1 cellular context compared by ENCODE assay signal in genomic region chr13:30408319-30409101, GRCh38.
TF ChIP-seq lines count a peak whose summit lies in the region.

No MANE protein-coding gene starts in this region.

TF ChIP-seq in HepG2, 621 proteins besides CTCF, POLR2A, EP300 and RAD21 (continued from another document and continues in another):
- peak; percentile 89 for TF ChIP-seq MXD3 (CRISPR knock-in tag; IDR thresholded peaks at IDR 0.05)
- TF ChIP-seq ISL2 (CRISPR knock-in tag; IDR thresholded peaks at IDR 0.05): no peak
- no peak for TF ChIP-seq HDAC6 (IDR thresholded peaks at IDR 0.05; ENCODE audit: low read depth, low read length)
- no peak for TF ChIP-seq GTF2F1 (IDR thresholded peaks at IDR 0.05; ENCODE audit: low read length)
- TF ChIP-seq ZNF407 (CRISPR knock-in tag; IDR thresholded peaks at IDR 0.05; ENCODE audit: not compliant biosample characterization): no peak
- 0 out of 2 replicates have a peak, but pooled peaks have one; percentile 18 for TF ChIP-seq FOXO1 (CRISPR knock-in tag; IDR thresholded peaks at IDR 0.05)
- TF ChIP-seq SMAD9 (CRISPR knock-in tag; IDR thresholded peaks at IDR 0.05): peak; percentile 72; the same call in 1 of the 2 replicates
- TF ChIP-seq SMARCC2 (IDR thresholded peaks at IDR 0.05): no peak
- TF ChIP-seq TP53 (CRISPR knock-in tag; conservative IDR thresholded peaks at IDR 0.05): no peak
- TF ChIP-seq SRSF4 (IDR thresholded peaks at IDR 0.05; ENCODE audit: low read depth, low read length, poor library complexity, severe bottlenecking): no peak
- TF ChIP-seq BCLAF1 (IDR thresholded peaks at IDR 0.05): no peak
- no peak for TF ChIP-seq RFX3 (CRISPR knock-in tag; IDR thresholded peaks at IDR 0.05)
- no peak for TF ChIP-seq ZNF12 (CRISPR knock-in tag; IDR thresholded peaks at IDR 0.05)
- peak; percentile 71 for TF ChIP-seq ZNF883 (CRISPR knock-in tag; IDR thresholded peaks at IDR 0.05; ENCODE audit: not compliant biosample characterization)
- no peak for TF ChIP-seq DNMT1 (CRISPR knock-in tag; IDR thresholded peaks at IDR 0.05)
- TF ChIP-seq SIN3B (IDR thresholded peaks at IDR 0.05; ENCODE audit: low read length): no peak
- peak; percentile 84 for TF ChIP-seq MXD4 (CRISPR knock-in tag; IDR thresholded peaks at IDR 0.05)
- 0 out of 2 replicates have a peak, but pooled peaks have one; percentile 48 for TF ChIP-seq ZNF552 (CRISPR knock-in tag; IDR thresholded peaks at IDR 0.05; ENCODE audit: borderline replicate concordance)
- TF ChIP-seq ZNF138 (CRISPR knock-in tag; IDR thresholded peaks at IDR 0.05; ENCODE audit: low read depth): no peak; the same call in 1 of the 2 replicates
- TF ChIP-seq ZMYM3 (CRISPR knock-in tag; IDR thresholded peaks at IDR 0.05): peak; percentile 12; the same call in 1 of the 2 replicates
- TF ChIP-seq, protein P1, sequence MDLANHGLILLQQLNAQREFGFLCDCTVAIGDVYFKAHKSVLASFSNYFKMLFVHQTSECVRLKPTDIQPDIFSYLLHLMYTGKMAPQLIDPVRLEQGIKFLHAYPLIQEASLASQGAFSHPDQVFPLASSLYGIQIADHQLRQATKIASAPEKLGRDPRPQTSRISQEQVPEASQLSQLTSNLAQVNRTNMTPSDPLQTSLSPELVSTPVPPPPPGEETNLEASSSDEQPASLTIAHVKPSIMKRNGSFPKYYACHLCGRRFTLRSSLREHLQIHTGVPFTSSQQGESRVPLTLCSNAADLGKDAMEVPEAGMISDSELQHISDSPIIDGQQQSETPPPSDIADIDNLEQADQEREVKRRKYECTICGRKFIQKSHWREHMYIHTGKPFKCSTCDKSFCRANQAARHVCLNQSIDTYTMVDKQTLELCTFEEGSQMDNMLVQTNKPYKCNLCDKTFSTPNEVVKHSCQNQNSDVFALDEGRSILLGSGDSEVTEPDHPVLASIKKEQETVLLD (CRISPR knock-in tag; IDR thresholded peaks at IDR 0.05; ENCODE audit: low read depth): no peak
- TF ChIP-seq FOXP1 (IDR thresholded peaks at IDR 0.05): no peak
- no peak for TF ChIP-seq FOXP1 (CRISPR knock-in tag; IDR thresholded peaks at IDR 0.05)
- 0 out of 2 replicates have a peak, but pooled peaks have one; percentile 49 for TF ChIP-seq ZIK1 (CRISPR knock-in tag; IDR thresholded peaks at IDR 0.05; ENCODE audit: borderline replicate concordance, low read depth)
- TF ChIP-seq SATB2 (CRISPR knock-in tag; IDR thresholded peaks at IDR 0.05): peak; percentile 86; the same call in 1 of the 2 replicates
- no peak for TF ChIP-seq ZBTB1 (CRISPR knock-in tag; IDR thresholded peaks at IDR 0.05; ENCODE audit: borderline replicate concordance)
- TF ChIP-seq ZNF687 (CRISPR knock-in tag; IDR thresholded peaks at IDR 0.05): peak; percentile 96
- peak; percentile 64; the same call in 1 of the 2 replicates for TF ChIP-seq NRL (CRISPR knock-in tag; IDR thresholded peaks at IDR 0.05; ENCODE audit: borderline replicate concordance)
- TF ChIP-seq IRF9 (CRISPR knock-in tag; IDR thresholded peaks at IDR 0.05; ENCODE audit: borderline replicate concordance): no peak
- TF ChIP-seq BORCS8-MEF2B (CRISPR knock-in tag; IDR thresholded peaks at IDR 0.05): peak; percentile 70; the same call in 1 of the 2 replicates
- no peak; the same call in 1 of the 2 replicates for TF ChIP-seq ZNF788 (CRISPR knock-in tag; IDR thresholded peaks at IDR 0.05; ENCODE audit: borderline replicate concordance)
- peak; percentile 96 for TF ChIP-seq TFDP2 (CRISPR knock-in tag; IDR thresholded peaks at IDR 0.05)
- no peak for TF ChIP-seq ZNF354B (CRISPR knock-in tag; IDR thresholded peaks at IDR 0.05)
- TF ChIP-seq, protein P2, sequence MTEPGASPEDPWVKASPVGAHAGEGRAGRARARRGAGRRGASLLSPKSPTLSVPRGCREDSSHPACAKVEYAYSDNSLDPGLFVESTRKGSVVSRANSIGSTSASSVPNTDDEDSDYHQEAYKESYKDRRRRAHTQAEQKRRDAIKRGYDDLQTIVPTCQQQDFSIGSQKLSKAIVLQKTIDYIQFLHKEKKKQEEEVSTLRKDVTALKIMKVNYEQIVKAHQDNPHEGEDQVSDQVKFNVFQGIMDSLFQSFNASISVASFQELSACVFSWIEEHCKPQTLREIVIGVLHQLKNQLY (CRISPR knock-in tag; IDR thresholded peaks at IDR 0.05): peak; percentile 70
- no peak; the same call in 1 of the 2 replicates for TF ChIP-seq ONECUT2 (CRISPR knock-in tag; IDR thresholded peaks at IDR 0.05)
- TF ChIP-seq NFE2 (CRISPR knock-in tag; IDR thresholded peaks at IDR 0.05): no peak
- TF ChIP-seq KDM3A (CRISPR knock-in tag; IDR thresholded peaks at IDR 0.05; ENCODE audit: low read depth): peak; percentile 68; the same call in 1 of the 2 replicates
- no peak for TF ChIP-seq KLF11 (CRISPR knock-in tag; IDR thresholded peaks at IDR 0.05)
- no peak; the same call in 1 of the 2 replicates for TF ChIP-seq ZNF598 (CRISPR knock-in tag; IDR thresholded peaks at IDR 0.05; ENCODE audit: borderline replicate concordance)
- TF ChIP-seq ARNT2 (CRISPR knock-in tag; IDR thresholded peaks at IDR 0.05; ENCODE audit: low read depth): peak; percentile 80
- TF ChIP-seq ZFP1 (CRISPR knock-in tag; IDR thresholded peaks at IDR 0.05): no peak
- no peak for TF ChIP-seq CREM (IDR thresholded peaks at IDR 0.05)
- no peak for TF ChIP-seq CREM (CRISPR knock-in tag; IDR thresholded peaks at IDR 0.05)
- peak; percentile 80 for TF ChIP-seq KLF6 (CRISPR knock-in tag; IDR thresholded peaks at IDR 0.05)
- no peak for TF ChIP-seq NCOA2 (CRISPR knock-in tag; IDR thresholded peaks at IDR 0.05)
